20 cellular contexts compared by ENCODE assay signal in the genomic region with DNA sequence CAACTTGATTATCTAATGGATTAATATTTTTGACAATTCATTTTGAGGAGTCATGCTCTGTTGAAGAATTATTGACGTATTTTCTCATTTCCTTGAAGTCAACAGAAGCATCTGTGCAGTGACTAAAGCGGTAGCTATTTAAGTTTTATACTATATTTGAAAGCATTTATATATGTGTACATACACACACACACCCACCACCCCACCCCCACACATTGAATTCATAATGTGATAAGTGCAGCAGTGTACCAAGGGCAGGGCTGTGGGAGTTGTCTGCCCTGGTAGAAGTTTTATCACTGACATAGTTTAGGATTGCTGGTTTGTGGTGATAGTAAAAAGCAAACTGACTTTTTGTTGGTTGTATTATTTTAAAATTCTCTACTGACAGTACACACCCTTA. TPM values are rescaled to one million over a fixed set of nuclear protein-coding genes. Genes with fewer than 3 reads are reported as not detected.
"Had no signal": no experiment of that assay in that cellular context is flagged by ENCODE, and none has a peak within 500 bp of the region (broad histone marks: within the 10 kb centered on the region; RNA-seq: fewer than 3 reads in every experiment).

No MANE protein-coding gene starts in this region.

- H3K4me1 ChIP-seq: gastroesophageal sphincter, neural progenitor cell, right lobe of liver had no signal

- DNase-seq: activated CD4-positive, alpha-beta T cell treated with anti-CD3 and anti-CD28 coated beads, Interleukin-2, amount 10 ng/mL, durations not matched to agents 24 days and 14 days; activated CD8-positive, alpha-beta memory T cell treated with anti-CD3 and anti-CD28 coated beads, Interleukin-2, amount 50 U/mL, for 4 hours; activated naive CD4-positive, alpha-beta T cell treated with anti-CD3 and anti-CD28 coated beads for 36 hours; activated T-cell treated with anti-CD3 and anti-CD28 coated beads, Interleukin-2, amount 50 U/mL, for 4 hours; aorta; brain microvascular endothelial cell; central memory CD4-positive, alpha-beta T cell; cortex of kidney; heart right ventricle; kidney glomerular epithelial cell; left ventricle myocardium superior; naive thymus-derived CD4-positive, alpha-beta T cell; right lobe of liver; stimulated activated CD4-positive, alpha-beta T cell treated with anti-CD3 and anti-CD28 coated beads, Interleukin-4, amount 100 ng/mL, for 1 hour; SW 1271 had no signal

- ATAC-seq: activated T-cell treated with anti-CD3 and anti-CD28 coated beads, Interleukin-2, amount 50 U/mL, for 4 hours; gastroesophageal sphincter; heart right ventricle; left ventricle myocardium superior; naive thymus-derived CD4-positive, alpha-beta T cell; right lobe of liver had no signal

- H3K9me3 Mint-ChIP-seq: activated CD4-positive, alpha-beta T cell treated with anti-CD3 and anti-CD28 coated beads, Interleukin-2, amount 10 ng/mL, durations not matched to agents 24 days and 14 days; activated naive CD4-positive, alpha-beta T cell treated with anti-CD3 and anti-CD28 coated beads for 36 hours; neural progenitor cell had no signal

- H3K27me3 ChIP-seq: brain microvascular endothelial cell, gastroesophageal sphincter, heart right ventricle, neural progenitor cell, right lobe of liver had no signal

- H3K9me3 ChIP-seq: gastroesophageal sphincter, heart right ventricle, right lobe of liver, thoracic aorta had no signal

- H3K4me3 Mint-ChIP-seq: activated CD4-positive, alpha-beta T cell treated with anti-CD3 and anti-CD28 coated beads, Interleukin-2, amount 10 ng/mL, durations not matched to agents 24 days and 14 days; activated naive CD4-positive, alpha-beta T cell treated with anti-CD3 and anti-CD28 coated beads for 36 hours; activated T-cell treated with anti-CD3 and anti-CD28 coated beads, Interleukin-2, amount 50 U/mL, for 4 hours; memory B cell; naive thymus-derived CD4-positive, alpha-beta T cell; neural progenitor cell had no signal

- H3K36me3 ChIP-seq: brain microvascular endothelial cell, gastroesophageal sphincter, neural progenitor cell, thoracic aorta had no signal

- H3K27ac ChIP-seq: brain microvascular endothelial cell, gastroesophageal sphincter, heart right ventricle, neural progenitor cell, right lobe of liver, thoracic aorta had no signal

- H3K4me3 ChIP-seq: gastroesophageal sphincter, heart right ventricle, neural progenitor cell, right lobe of liver, smooth muscle cell, thoracic aorta had no signal

- H3K4me1 Mint-ChIP-seq: activated CD4-positive, alpha-beta T cell treated with anti-CD3 and anti-CD28 coated beads, Interleukin-2, amount 10 ng/mL, durations not matched to agents 24 days and 14 days; memory B cell; naive thymus-derived CD4-positive, alpha-beta T cell; neural progenitor cell had no signal

- H3K27me3 Mint-ChIP-seq: activated CD4-positive, alpha-beta T cell treated with anti-CD3 and anti-CD28 coated beads, Interleukin-2, amount 10 ng/mL, durations not matched to agents 24 days and 14 days; memory B cell had no signal

- H3K27ac Mint-ChIP-seq: activated CD4-positive, alpha-beta T cell treated with anti-CD3 and anti-CD28 coated beads, Interleukin-2, amount 10 ng/mL, durations not matched to agents 24 days and 14 days; activated naive CD4-positive, alpha-beta T cell treated with anti-CD3 and anti-CD28 coated beads for 36 hours; memory B cell; naive thymus-derived CD4-positive, alpha-beta T cell; neural progenitor cell had no signal

- H3K36me3 Mint-ChIP-seq: memory B cell; naive thymus-derived CD4-positive, alpha-beta T cell had no signal

RNA-seq across cellular contexts. Expression of a gene that starts 39.1 kb away (rescaled TPM):
- total RNA-seq: activated T-cell treated with anti-CD3 and anti-CD28 coated beads, Interleukin-2, amount 50 U/mL, for 4 hours had no signal
